In the genomic region with DNA sequence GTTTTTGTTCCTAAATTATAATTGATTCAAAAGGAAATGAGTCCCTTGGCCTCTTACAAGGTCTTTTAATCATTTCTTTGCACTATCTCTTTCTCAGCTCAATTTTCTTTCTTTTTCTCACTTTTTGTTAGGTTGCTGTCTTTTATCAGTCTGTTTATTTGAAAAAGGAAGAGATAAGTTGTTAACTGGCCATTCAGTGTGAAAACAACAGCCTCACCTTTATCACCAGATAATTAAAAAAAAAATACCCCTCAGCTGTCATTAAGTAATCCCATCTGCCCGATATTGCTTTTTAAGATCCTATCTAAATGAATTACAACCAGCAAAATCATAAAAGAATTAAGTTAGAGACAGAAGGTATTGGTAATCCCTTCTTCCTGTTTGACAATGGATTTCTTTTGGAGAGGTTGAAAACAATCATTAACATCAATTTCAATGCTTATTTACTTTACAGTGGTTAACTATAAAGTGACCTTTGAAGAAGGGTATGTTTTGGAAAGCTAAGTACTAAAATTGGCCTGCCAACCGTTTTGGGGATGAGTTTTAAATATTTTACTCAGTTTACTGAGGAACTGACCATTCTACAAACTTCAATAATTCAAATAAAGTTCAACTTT, we compare ENCODE assay signal across 1 cellular context.
TF ChIP-seq lines count a peak whose summit lies in the region.

No MANE protein-coding gene starts in this region.

TF ChIP-seq in H1, 55 proteins besides CTCF, POLR2A, EP300 and RAD21 (continued from another document):
- TF ChIP-seq HDAC2 (IDR thresholded peaks at IDR 0.05; ENCODE audit: borderline replicate concordance in 1 of 2, low read depth in 2 of 2, low read length in 2 of 2) (no peak), RNF2 (IDR thresholded peaks at IDR 0.05; ENCODE audit: borderline replicate concordance, low read depth, low read length, missing control alignments, poor library complexity, severe bottlenecking) (no peak), MAFK (IDR thresholded peaks at IDR 0.05; ENCODE audit: low read depth, low read length) (no peak), EGR1 (IDR thresholded peaks at IDR 0.05; ENCODE audit: borderline replicate concordance, low read depth, low read length) (no peak)
- TF ChIP-seq, protein P1, sequence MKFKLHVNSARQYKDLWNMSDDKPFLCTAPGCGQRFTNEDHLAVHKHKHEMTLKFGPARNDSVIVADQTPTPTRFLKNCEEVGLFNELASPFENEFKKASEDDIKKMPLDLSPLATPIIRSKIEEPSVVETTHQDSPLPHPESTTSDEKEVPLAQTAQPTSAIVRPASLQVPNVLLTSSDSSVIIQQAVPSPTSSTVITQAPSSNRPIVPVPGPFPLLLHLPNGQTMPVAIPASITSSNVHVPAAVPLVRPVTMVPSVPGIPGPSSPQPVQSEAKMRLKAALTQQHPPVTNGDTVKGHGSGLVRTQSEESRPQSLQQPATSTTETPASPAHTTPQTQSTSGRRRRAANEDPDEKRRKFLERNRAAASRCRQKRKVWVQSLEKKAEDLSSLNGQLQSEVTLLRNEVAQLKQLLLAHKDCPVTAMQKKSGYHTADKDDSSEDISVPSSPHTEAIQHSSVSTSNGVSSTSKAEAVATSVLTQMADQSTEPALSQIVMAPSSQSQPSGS (IDR thresholded peaks at IDR 0.05; ENCODE audit: low read length), result no peak
